ENCODE assay signal across 8 cellular contexts in genomic region chr15:57158589-57158988, GRCh38.
A peak's percentile ranks its signal among the peaks of the same experiment; 100 is the strongest.
DNase-seq lines count a peak whose midpoint lies in the region; ATAC-seq and TF ChIP-seq lines count a peak whose summit lies in the region.

No MANE protein-coding gene starts in this region.

- no peak overlapping the region for H3K27ac Mint-ChIP-seq in CD8-positive, alpha-beta T cell

- H3K4me1 ChIP-seq in cardiac muscle cell (ENCODE audit: low read depth) (peaks cover 3% of the 10 kb centered on the region), testis (peaks cover 8% of the 10 kb centered on the region)
- no peaks in the 10 kb centered on the region for H3K4me1 ChIP-seq in CD8-positive, alpha-beta T cell (ENCODE audit: insufficient read depth, low read length)

- peak; percentile 70 for DNase-seq in A172 (ENCODE audit: low spot score)
- peak; percentile 76 for DNase-seq in HS-5 (ENCODE audit: low read depth)
- DNase-seq in cardiac muscle cell (ENCODE audit: low read depth in 1 of 2, low spot score in 1 of 2) = peak in 1 of 2 donors; percentile 39
- no peak for DNase-seq in CD8-positive, alpha-beta T cell
- DNase-seq in NCI-H1930 (lab: John Stamatoyannopoulos, UW) = no peak
- DNase-seq in testis = no peak

- no peak for TF ChIP-seq CTCF in cardiac muscle cell (IDR thresholded peaks at IDR 0.05; ENCODE audit: low read depth, low read length)
- TF ChIP-seq CTCF in CD8-positive, alpha-beta T cell (IDR thresholded peaks at IDR 0.05) = no peak
- TF ChIP-seq CTCF in testis (IDR thresholded peaks at IDR 0.05) = no peak

- H3K36me3 Mint-ChIP-seq in CD8-positive, alpha-beta T cell = peaks cover 16% of the 10 kb centered on the region

- ATAC-seq in SK-N-SH treated with all-trans-retinoic acid at 6 μM for 48 hours = peak; percentile 83
- ATAC-seq in CD8-positive, alpha-beta T cell = no peak
- no peak for ATAC-seq in HG02885 (IDR thresholded peaks at IDR 0.05; ENCODE audit: poor library complexity, unreplicated experiment)

- H3K4me3 ChIP-seq in cardiac muscle cell (no peak overlapping the region), testis (no peak overlapping the region)
- no peak overlapping the region for H3K4me3 ChIP-seq in CD8-positive, alpha-beta T cell (ENCODE audit: low read depth, low read length)

- no peaks in the 10 kb centered on the region for H3K27me3 Mint-ChIP-seq in CD8-positive, alpha-beta T cell (ENCODE audit: low read depth)

- H3K27me3 ChIP-seq in cardiac muscle cell (no peaks in the 10 kb centered on the region), testis (no peaks in the 10 kb centered on the region)
- no peaks in the 10 kb centered on the region for H3K27me3 ChIP-seq in CD8-positive, alpha-beta T cell (ENCODE audit: insufficient read depth, low read length)

- CTCF ChIA-PET in CD8-positive, alpha-beta T cell (lab: Charles Lee) = no interaction called here

- no peak overlapping the region for H3K4me3 Mint-ChIP-seq in CD8-positive, alpha-beta T cell

- H3K36me3 ChIP-seq in cardiac muscle cell (no peaks in the 10 kb centered on the region), testis (ENCODE audit: low read depth, missing control alignments) (no peaks in the 10 kb centered on the region)
- H3K36me3 ChIP-seq in CD8-positive, alpha-beta T cell (ENCODE audit: insufficient read depth, low read length) = no peaks in the 10 kb centered on the region

- no peaks in the 10 kb centered on the region for H3K4me1 Mint-ChIP-seq in CD8-positive, alpha-beta T cell (ENCODE audit: low read depth)

- no peak for TF ChIP-seq POLR2A in testis (IDR thresholded peaks at IDR 0.05)

- H3K9me3 ChIP-seq in cardiac muscle cell (ENCODE audit: low read depth) = no peaks in the 10 kb centered on the region
- H3K9me3 ChIP-seq in CD8-positive, alpha-beta T cell (ENCODE audit: low read length) = no peaks in the 10 kb centered on the region
- H3K9me3 ChIP-seq in testis = no peaks in the 10 kb centered on the region

- POLR2A ChIA-PET in CD8-positive, alpha-beta T cell (lab: Charles Lee) = interaction anchor here (0.6 kb wide), 1 partner anchor 346 kb away, joined by 3 read pairs; no protein-coding TSS in a partner anchor

- intact Hi-C loops in CD8-positive, alpha-beta T cell (cut with DNase I, micrococcal nuclease) = no loop called here
- intact Hi-C loops in testis (cut with DNase I; ENCODE audit: low total_unique reads) = no loop called here

- peak overlapping the region; percentile 8 for H3K27ac ChIP-seq in cardiac muscle cell
- no peak overlapping the region for H3K27ac ChIP-seq in CD8-positive, alpha-beta T cell (ENCODE audit: low read depth, low read length)
- H3K27ac ChIP-seq in testis = no peak overlapping the region

- H3K9me3 Mint-ChIP-seq in CD8-positive, alpha-beta T cell = no peaks in the 10 kb centered on the region

TF ChIP-seq in SK-N-SH treated with all-trans-retinoic acid at 6 μM for 48 hours, 23 proteins besides CTCF, POLR2A, EP300 and RAD21:
- TF ChIP-seq POU6F1 (CRISPR knock-in tag; IDR thresholded peaks at IDR 0.05; ENCODE audit: borderline replicate concordance, low read depth) = no peak

Comparison
In these comparisons a context has a peak if more than half of its experiments do, and no peak if none do; other contexts are left out.
1. DNase-seq: peak in A172 (single experiment) and HS-5 (single experiment); none in CD8-positive, alpha-beta T cell (0 of 7), NCI-H1930 (0 of 2) and testis (single experiment).